In the genomic region with DNA sequence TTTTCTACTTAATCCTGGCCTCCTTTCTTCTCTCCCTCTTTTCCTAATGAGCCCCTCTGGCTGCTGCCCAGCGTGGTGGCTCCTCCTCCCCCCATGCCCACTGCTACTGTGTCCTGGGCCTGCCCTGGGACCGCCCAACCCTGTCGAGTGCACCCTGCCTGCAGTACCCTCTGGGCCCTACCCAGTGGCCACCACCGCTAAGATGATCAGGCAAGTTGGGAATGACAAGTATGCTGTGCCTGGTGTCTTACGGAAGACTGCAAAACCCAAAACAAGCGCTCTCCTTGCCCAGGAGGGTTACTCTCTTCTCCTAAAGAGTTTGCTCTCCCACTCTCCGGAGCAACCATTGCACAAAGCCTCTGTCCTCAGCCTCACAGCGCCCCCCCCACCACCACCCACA, we compare ENCODE assay signal across 2 cellular contexts.
TF ChIP-seq lines count a peak whose summit lies in the region.

No MANE protein-coding gene starts in this region.

TF ChIP-seq in IMR-90, 13 proteins besides CTCF, POLR2A, EP300 and RAD21 (continued from another document):
- TF ChIP-seq RCOR1 (IDR thresholded peaks at IDR 0.05; ENCODE audit: insufficient replicate concordance, low read length) (no peak), CEBPB (IDR thresholded peaks at IDR 0.05; ENCODE audit: low read depth, low read length) (no peak), NFE2L2 (IDR thresholded peaks at IDR 0.05; ENCODE audit: low read depth, low read length) (no peak), SMC3 (IDR thresholded peaks at IDR 0.05; ENCODE audit: low read depth, low read length) (no peak)

TF ChIP-seq in H1, 55 proteins besides CTCF, POLR2A, EP300 and RAD21 (continued from another document):
- TF ChIP-seq, protein P1, sequence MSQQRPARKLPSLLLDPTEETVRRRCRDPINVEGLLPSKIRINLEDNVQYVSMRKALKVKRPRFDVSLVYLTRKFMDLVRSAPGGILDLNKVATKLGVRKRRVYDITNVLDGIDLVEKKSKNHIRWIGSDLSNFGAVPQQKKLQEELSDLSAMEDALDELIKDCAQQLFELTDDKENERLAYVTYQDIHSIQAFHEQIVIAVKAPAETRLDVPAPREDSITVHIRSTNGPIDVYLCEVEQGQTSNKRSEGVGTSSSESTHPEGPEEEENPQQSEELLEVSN (IDR thresholded peaks at IDR 0.05), result no peak
- TF ChIP-seq SP1 (IDR thresholded peaks at IDR 0.05; ENCODE audit: low read depth, low read length), result no peak
- TF ChIP-seq, protein P2, sequence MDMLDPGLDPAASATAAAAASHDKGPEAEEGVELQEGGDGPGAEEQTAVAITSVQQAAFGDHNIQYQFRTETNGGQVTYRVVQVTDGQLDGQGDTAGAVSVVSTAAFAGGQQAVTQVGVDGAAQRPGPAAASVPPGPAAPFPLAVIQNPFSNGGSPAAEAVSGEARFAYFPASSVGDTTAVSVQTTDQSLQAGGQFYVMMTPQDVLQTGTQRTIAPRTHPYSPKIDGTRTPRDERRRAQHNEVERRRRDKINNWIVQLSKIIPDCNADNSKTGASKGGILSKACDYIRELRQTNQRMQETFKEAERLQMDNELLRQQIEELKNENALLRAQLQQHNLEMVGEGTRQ (IDR thresholded peaks at IDR 0.05; ENCODE audit: low read length), result no peak
- TF ChIP-seq CEBPB (IDR thresholded peaks at IDR 0.05; ENCODE audit: low read depth, low read length), result no peak
